Comparison of ENCODE assay signal across 20 cellular contexts in the genomic region with DNA sequence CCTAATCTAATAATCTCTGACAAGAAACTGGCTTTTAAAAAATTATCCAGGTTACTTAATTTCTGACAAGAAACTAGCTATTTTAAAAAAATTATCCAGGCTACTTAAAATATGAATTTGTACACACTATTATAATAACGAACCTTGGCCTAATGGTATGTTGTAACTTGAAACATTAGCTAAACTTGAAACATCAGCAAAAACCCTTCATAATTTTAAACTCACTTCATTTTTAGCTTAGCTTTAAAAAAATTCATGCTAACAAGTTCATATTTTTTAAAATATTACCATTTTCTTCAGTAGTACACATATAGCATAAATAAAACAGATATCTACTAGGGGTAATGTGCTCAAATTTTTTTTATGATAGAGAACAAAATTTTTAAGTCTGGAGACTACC. TPM values are rescaled to one million over a fixed set of nuclear protein-coding genes. Genes with fewer than 3 reads are reported as not detected.
DNase-seq lines count a peak whose midpoint lies in the region; ATAC-seq, FAIRE-seq and TF ChIP-seq lines count a peak whose summit lies in the region.
"Had no signal": no experiment of that assay in that cellular context is flagged by ENCODE, and none has a peak within 500 bp of the region (broad histone marks: within the 10 kb centered on the region; RNA-seq: fewer than 3 reads in every experiment).

No MANE protein-coding gene starts in this region.

- DNase-seq in A549 (ENCODE audit: low read depth in 1 of 2, low spot score in 1 of 2): no peak
- DNase-seq in WERI-Rb-1: no peak
- no peak for DNase-seq in inferior parietal cortex (ENCODE audit: extremely low spot score)
- DNase-seq: ACHN; AML-193; Caco-2; CD4-positive, CD25-positive, alpha-beta regulatory T cell; CD8-positive, alpha-beta T cell; DMS153; DND-41; GDM1; H9 had no signal

- WGBS in A549 (ENCODE audit: missing lambda C conversion rate): 88% methylated on average over 1 of the region's 1 CpG

- no peak overlapping the region for H3K4me2 ChIP-seq in A549
- H3K4me2 ChIP-seq in Loucy (ENCODE audit: low read depth, low read length, poor library complexity, severe bottlenecking): peak overlapping the region; percentile 14
- H3K4me2 ChIP-seq: BLaER1, GM23338 had no signal

- H3K4me3 ChIP-seq in A549 (no peak overlapping the region), Loucy (ENCODE audit: low read length, poor library complexity, severe bottlenecking) (no peak overlapping the region), WERI-Rb-1 (ENCODE audit: low read depth, low read length) (no peak overlapping the region)
- H3K4me3 ChIP-seq: BLaER1, GM12878, GM23338 had no signal

- peaks cover 86% of the 10 kb centered on the region for H3K79me2 ChIP-seq in Loucy (ENCODE audit: insufficient read depth, low read length)

- H3K36me3 ChIP-seq in Loucy (ENCODE audit: insufficient read depth, low read length) (no peaks in the 10 kb centered on the region), WERI-Rb-1 (no peaks in the 10 kb centered on the region)
- H3K36me3 ChIP-seq: BLaER1 had no signal

- H3K9ac ChIP-seq in Loucy (ENCODE audit: low read depth, low read length, poor library complexity, severe bottlenecking): no peak overlapping the region
- H3K9ac ChIP-seq: BLaER1 had no signal

- no peak for TF ChIP-seq EP300 in A549 (IDR thresholded peaks at IDR 0.05)

- no peak for TF ChIP-seq POLR2A in A549 (IDR thresholded peaks at IDR 0.05; ENCODE audit: low read length)

- no peak overlapping the region for H3K27ac ChIP-seq in A549
- H3K27ac ChIP-seq in WERI-Rb-1: peak overlapping the region; percentile 20
- H3K27ac ChIP-seq: BLaER1, C4-2B had no signal

- H3K4me1 ChIP-seq in A549 (peaks cover 10% of the 10 kb centered on the region; the same call in 1 of the 3 replicates), Loucy (ENCODE audit: insufficient read depth, low read length, poor library complexity, severe bottlenecking) (peaks cover 34% of the 10 kb centered on the region)
- H3K4me1 ChIP-seq: BLaER1, Caco-2 had no signal

- no peak overlapping the region for H2AFZ ChIP-seq in Loucy (ENCODE audit: low read length)
- H2AFZ ChIP-seq: GM23338 had no signal

- H3K9me3 ChIP-seq in A549 (no peaks in the 10 kb centered on the region), Loucy (ENCODE audit: insufficient read depth, low read depth, low read length) (no peaks in the 10 kb centered on the region), WERI-Rb-1 (ENCODE audit: severe bottlenecking) (no peaks in the 10 kb centered on the region)
- H3K9me3 ChIP-seq: BLaER1, Caco-2 had no signal

- CTCF ChIA-PET in A549 (lab: Yijun Ruan, JAX): interaction anchor here (0.7 to 1.1 kb wide), 2 partner anchors 20 to 112 kb away, joined by 4 read pairs; no protein-coding TSS in a partner anchor

- no peak for ATAC-seq in A549
- no peak for ATAC-seq in GM19467 (IDR thresholded peaks at IDR 0.05; ENCODE audit: unreplicated experiment)
- ATAC-seq in HG02571 (IDR thresholded peaks at IDR 0.05; ENCODE audit: unreplicated experiment): no peak
- ATAC-seq: CD8-positive, alpha-beta T cell; GM23338; HCT116 had no signal

- TF ChIP-seq CTCF in A549 (IDR thresholded peaks at IDR 0.05): no peak
- TF ChIP-seq CTCF in Loucy (conservative IDR thresholded peaks at IDR 0.05; ENCODE audit: low read length): no peak
- TF ChIP-seq CTCF in WERI-Rb-1 (IDR thresholded peaks at IDR 0.05; ENCODE audit: low read depth, low read length): no peak

- no peak for FAIRE-seq in A549 (lab: Jason Lieb, UNC)
- FAIRE-seq: GM12878 had no signal

- H3K27me3 ChIP-seq in Loucy (ENCODE audit: insufficient read depth, low read length, poor library complexity, severe bottlenecking): no peaks in the 10 kb centered on the region
- H3K27me3 ChIP-seq in WERI-Rb-1 (ENCODE audit: insufficient read depth, low read depth, severe bottlenecking): no peaks in the 10 kb centered on the region
- H3K27me3 ChIP-seq: BLaER1 had no signal

- POLR2A ChIA-PET in A549 (lab: Yijun Ruan, JAX): no interaction called here

- TF ChIP-seq RAD21 in A549 (conservative IDR thresholded peaks at IDR 0.05 in 1 of 2, IDR thresholded peaks at IDR 0.05 in 1 of 2): no peak

- no peaks in the 10 kb centered on the region for H3F3A ChIP-seq in Loucy (ENCODE audit: low read depth)

- H3K9me2 ChIP-seq in Loucy (replicated peaks; ENCODE audit: low read depth, low read length): no peaks in the 10 kb centered on the region

- peaks cover under 1% of the 10 kb centered on the region for H4K20me1 ChIP-seq in Loucy (ENCODE audit: insufficient read depth, low read length, poor library complexity, severe bottlenecking)

TF ChIP-seq in A549, 52 proteins besides CTCF, POLR2A, EP300 and RAD21:
- TF ChIP-seq BHLHE40 (IDR thresholded peaks at IDR 0.05; ENCODE audit: low read depth, low read length) (no peak), MAFK (IDR thresholded peaks at IDR 0.05; ENCODE audit: partially characterized antibody) (peak; percentile 24), BCL3 (IDR thresholded peaks at IDR 0.05) (no peak)

RNA-seq across cellular contexts. Expression of gene BRAF, which starts 35.6 kb away (rescaled TPM):
- 16.9 and 19.7 TPM in 2 replicates for polyA plus RNA-seq in A549 (2011; rRNA removed)
- polyA plus RNA-seq in A549 (2012; cell fraction: cytosol; rRNA removed): 2.4 and 3.1 TPM in 2 replicates
- polyA plus RNA-seq in A549 (2012; cell fraction: nucleus; rRNA removed): 2.6 and 3.9 TPM in 2 replicates
- polyA plus RNA-seq in A549 (2017; fragmentation: RNase III; extraction: RNeasy Plus Mini Kit Qiagen cat#74134 plus additional on column Dnase treatment): 5.9 to 6.1 TPM (median 6.0 TPM) in 3 replicates
- 36.1 and 40.1 TPM in 2 replicates for polyA minus RNA-seq in A549 (2011; rRNA and poly(A)+ RNA removed)
